ENCODE assay signal across 23 cellular contexts in genomic region chr7:137418841-137419240, GRCh38.
A peak's percentile ranks its signal among the peaks of the same experiment; 100 is the strongest.
DNase-seq lines count a peak whose midpoint lies in the region; ATAC-seq and TF ChIP-seq lines count a peak whose summit lies in the region.
"Had no signal": no experiment of that assay in that cellular context is flagged by ENCODE, and none has a peak within 500 bp of the region (broad histone marks: within the 10 kb centered on the region; RNA-seq: fewer than 3 reads in every experiment).

No MANE protein-coding gene starts in this region.

- in situ Hi-C loops in SK-MEL-5 (cut with HindIII; ENCODE audit: low pct_unique_long_range_greater_than_20kb, low sequenced_read_pairs) = no loop called here

- no peaks in the 10 kb centered on the region for H3K36me3 ChIP-seq in neural progenitor cell
- H3K36me3 ChIP-seq: BE2C; BLaER1 treated with 17β-estradiol and CSF1 and Interleukin-3, amounts not matched to agents 10 nM and 100 nM had no signal

- H3K36me3 Mint-ChIP-seq in neural progenitor cell = peaks cover 11% of the 10 kb centered on the region
- H3K36me3 Mint-ChIP-seq: CD14-positive monocyte; CD8-positive, alpha-beta memory T cell had no signal

- H2AFZ ChIP-seq in neural progenitor cell (replicated peaks) = peak overlapping the region; percentile 73
- H2AFZ ChIP-seq: GM23338 had no signal

- H3K9ac ChIP-seq in neural progenitor cell = no peak overlapping the region
- H3K9ac ChIP-seq: BLaER1 treated with 17β-estradiol and CSF1 and Interleukin-3, amounts not matched to agents 10 nM and 100 nM had no signal

- no peaks in the 10 kb centered on the region for H3F3A ChIP-seq in neural progenitor cell (ENCODE audit: low read depth)

- H3K27me3 Mint-ChIP-seq in neural progenitor cell (ENCODE audit: insufficient read depth, low read depth) = peaks cover 2% of the 10 kb centered on the region

- peak; percentile 95 for DNase-seq in COLO829 (ENCODE audit: low spot score)
- DNase-seq in SK-MEL-5 (ENCODE audit: low read depth, low spot score) = peak; percentile 82
- DNase-seq in fibroblast of villous mesenchyme (ENCODE audit: low read depth) = peak; percentile 13
- no peak for DNase-seq in neural progenitor cell (ENCODE audit: low spot score)
- no peak for DNase-seq in NCI-H1694 (lab: John Stamatoyannopoulos, UW)
- DNase-seq in DMS153 (lab: John Stamatoyannopoulos, UW) = no peak
- no peak for DNase-seq in Ammon's horn (ENCODE audit: low spot score)
- DNase-seq: BE2C; Calu3; CD4-positive, alpha-beta T cell; CD8-positive, alpha-beta memory T cell; COR-L47; DMS79; EL; GDM1; H9 had no signal

- no peak overlapping the region for H3K27ac ChIP-seq in neural progenitor cell
- H3K27ac ChIP-seq: 22Rv1; BLaER1 treated with 17β-estradiol and CSF1 and Interleukin-3, amounts not matched to agents 10 nM and 100 nM had no signal

- H3K27ac Mint-ChIP-seq in neural progenitor cell = no peak overlapping the region
- H3K27ac Mint-ChIP-seq: CD14-positive monocyte; CD4-positive, alpha-beta T cell; CD8-positive, alpha-beta memory T cell; GM23338; H9 had no signal

- H3K4me1 Mint-ChIP-seq in neural progenitor cell = peaks cover 21% of the 10 kb centered on the region
- H3K4me1 Mint-ChIP-seq: CD14-positive monocyte; CD8-positive, alpha-beta memory T cell; GM23338 had no signal

- no peak for TF ChIP-seq CTCF in fibroblast of villous mesenchyme (IDR thresholded peaks at IDR 0.05; ENCODE audit: insufficient read depth, low read depth, low read length)
- no peak for TF ChIP-seq CTCF in neural progenitor cell (IDR thresholded peaks at IDR 0.05)

- H3K27me3 ChIP-seq in neural progenitor cell = no peaks in the 10 kb centered on the region
- H3K27me3 ChIP-seq: BE2C; BLaER1 treated with 17β-estradiol and CSF1 and Interleukin-3, amounts not matched to agents 10 nM and 100 nM had no signal

- no peaks in the 10 kb centered on the region for H3K79me2 ChIP-seq in neural progenitor cell (ENCODE audit: low read depth)

- H4K20me1 ChIP-seq in neural progenitor cell (ENCODE audit: low read depth) = no peaks in the 10 kb centered on the region
- H4K20me1 ChIP-seq: BLaER1 treated with 17β-estradiol and CSF1 and Interleukin-3, amounts not matched to agents 10 nM and 100 nM had no signal

- H3K9me3 ChIP-seq in neural progenitor cell (ENCODE audit: low read depth) = no peaks in the 10 kb centered on the region
- H3K9me3 ChIP-seq: BE2C; BLaER1 treated with 17β-estradiol and CSF1 and Interleukin-3, amounts not matched to agents 10 nM and 100 nM had no signal

- peaks cover 18% of the 10 kb centered on the region for H3K4me1 ChIP-seq in neural progenitor cell
- H3K4me1 ChIP-seq: BE2C; BLaER1 treated with 17β-estradiol and CSF1 and Interleukin-3, amounts not matched to agents 10 nM and 100 nM had no signal

- H3K4me2 ChIP-seq in neural progenitor cell = peak overlapping the region; percentile 16
- H3K4me2 ChIP-seq: BLaER1 treated with 17β-estradiol and CSF1 and Interleukin-3, amounts not matched to agents 10 nM and 100 nM; GM23338 had no signal

- H3K4me3 ChIP-seq in fibroblast of villous mesenchyme (ENCODE audit: low read depth, low read length) = no peak overlapping the region
- no peak overlapping the region for H3K4me3 ChIP-seq in neural progenitor cell
- H3K4me3 ChIP-seq: BLaER1 treated with 17β-estradiol and CSF1 and Interleukin-3, amounts not matched to agents 10 nM and 100 nM; GM12878; GM23338 had no signal

- peaks cover 16% of the 10 kb centered on the region for H3K9me3 Mint-ChIP-seq in neural progenitor cell

- H3K4me3 Mint-ChIP-seq in neural progenitor cell = no peak overlapping the region
- H3K4me3 Mint-ChIP-seq: CD14-positive monocyte; CD4-positive, alpha-beta T cell; CD8-positive, alpha-beta memory T cell; GM23338; H9 had no signal

- ATAC-seq in GM19328 (IDR thresholded peaks at IDR 0.05; ENCODE audit: unreplicated experiment) = no peak
- ATAC-seq: GM12878, GM23338, HCT116 had no signal

Comparison
In these comparisons a context has a peak if more than half of its experiments do, and no peak if none do; other contexts are left out.
1. DNase-seq: peak in COLO829 (single experiment), SK-MEL-5 (single experiment) and fibroblast of villous mesenchyme (single experiment); none in neural progenitor cell (single experiment), NCI-H1694 (single experiment), DMS153 (single experiment) and Ammon's horn (single experiment).